ENCODE assay signal across 8 cellular contexts in the genomic region with DNA sequence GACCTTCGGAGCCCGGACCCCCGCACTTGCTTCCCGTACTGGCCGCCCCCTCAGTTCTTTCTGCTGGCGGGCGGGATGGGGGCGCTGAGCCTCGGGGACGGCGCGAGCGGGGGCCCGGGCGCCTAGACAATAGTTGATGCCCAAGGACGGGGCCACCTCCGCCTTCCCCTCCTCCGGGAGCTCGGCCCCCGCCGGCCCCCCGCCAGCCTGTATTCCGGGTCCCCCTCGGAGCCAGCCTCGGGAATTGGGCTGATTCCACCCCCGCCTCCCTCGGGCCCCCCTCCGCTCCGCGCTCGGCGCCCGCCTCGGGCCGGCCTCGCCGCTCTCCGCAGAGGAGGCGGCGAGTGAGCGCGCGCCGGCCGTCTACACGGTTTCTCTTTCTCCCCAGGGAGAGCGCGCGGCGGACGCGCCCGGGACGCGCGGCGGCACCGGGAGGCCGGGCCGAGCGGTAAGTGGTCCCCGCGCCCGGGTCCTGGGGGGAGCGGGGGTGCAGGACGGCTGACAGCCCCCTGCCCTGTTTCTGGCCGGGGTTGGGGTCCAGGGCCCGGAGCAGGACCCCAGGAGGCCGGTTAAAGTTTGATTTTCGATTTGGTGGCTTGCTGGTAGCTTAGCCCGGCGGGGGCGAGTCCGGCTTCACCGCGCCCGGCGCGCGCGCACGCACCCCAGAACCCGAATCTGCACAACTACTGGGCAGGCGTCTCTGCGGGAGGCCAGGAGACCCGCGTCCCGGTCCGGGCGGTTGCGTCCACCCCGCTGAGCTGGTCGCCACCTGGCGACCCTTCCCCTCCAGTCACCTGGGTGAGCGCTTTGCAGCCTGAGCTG. TPM values are rescaled to one million over a fixed set of nuclear protein-coding genes. Genes with fewer than 3 reads are reported as not detected.
DNase-seq lines count a peak whose midpoint lies in the region; ATAC-seq lines count a peak whose summit lies in the region.

No MANE protein-coding gene starts in this region.

- H3K9me3 ChIP-seq in esophagus (ENCODE audit: control insufficient read depth in 2 of 2, insufficient read depth in 1 of 2, low read depth in 1 of 2, low read length in 1 of 2) (no peaks in the 10 kb centered on the region), muscle layer of colon (ENCODE audit: low read length) (no peaks in the 10 kb centered on the region)

- H3K36me3 Mint-ChIP-seq in activated T-cell treated with anti-CD3 and anti-CD28 coated beads, Interleukin-2, amount 50 U/mL, for 4 hours (ENCODE audit: insufficient read depth), result no peaks in the 10 kb centered on the region

- H3K9ac ChIP-seq in muscle layer of colon (ENCODE audit: low read length), result peak overlapping the region; percentile 83

- peaks cover 0 to 3% of the 10 kb centered on the region in 2 donors for H3K4me1 ChIP-seq in esophagus (ENCODE audit: control insufficient read depth in 2 of 2, insufficient read depth in 2 of 2, low read length in 1 of 2)
- H3K4me1 ChIP-seq in muscle layer of colon (ENCODE audit: insufficient read depth, low read length), result peaks cover 33% of the 10 kb centered on the region

- H3K4me1 Mint-ChIP-seq in activated T-cell treated with anti-CD3 and anti-CD28 coated beads, Interleukin-2, amount 50 U/mL, for 4 hours (ENCODE audit: low read depth), result peaks cover 50% of the 10 kb centered on the region

- no peaks in the 10 kb centered on the region for H3K36me3 ChIP-seq in esophagus (ENCODE audit: control insufficient read depth in 2 of 2, insufficient read depth in 2 of 2, low read length in 1 of 2)
- no peaks in the 10 kb centered on the region for H3K36me3 ChIP-seq in muscle layer of colon (ENCODE audit: insufficient read depth, low read length)

- H3K27me3 ChIP-seq in esophagus (ENCODE audit: control insufficient read depth in 1 of 2, insufficient read depth in 2 of 2, low read length in 2 of 2), result no peaks in the 10 kb centered on the region
- no peaks in the 10 kb centered on the region for H3K27me3 ChIP-seq in muscle layer of colon (ENCODE audit: control insufficient read depth in 1 of 2, insufficient read depth in 2 of 2, low read length in 2 of 2)

- H3K4me3 ChIP-seq in esophagus (ENCODE audit: low read depth in 1 of 2, low read length in 2 of 2) (peak overlapping the region; percentile 77 to 96), muscle layer of colon (ENCODE audit: low read depth in 1 of 2, low read length in 2 of 2) (peak overlapping the region; percentile 89 to 92)

- no peaks in the 10 kb centered on the region for H3K27me3 Mint-ChIP-seq in activated T-cell treated with anti-CD3 and anti-CD28 coated beads, Interleukin-2, amount 50 U/mL, for 4 hours (ENCODE audit: low read depth)

- H3K27ac ChIP-seq in esophagus (ENCODE audit: low read depth in 2 of 2, low read length in 1 of 2) (peak overlapping the region; percentile 98 to 100), muscle layer of colon (ENCODE audit: low read depth, low read length) (peak overlapping the region; percentile 97)

- ATAC-seq in HG02798 (IDR thresholded peaks at IDR 0.05; ENCODE audit: poor library complexity, unreplicated experiment), result peak; percentile 36
- peak; percentile 55 to 58 for ATAC-seq in activated T-cell treated with anti-CD3 and anti-CD28 coated beads, Interleukin-2, amount 50 U/mL, for 4 hours

- peak; percentile 17 for DNase-seq in NCI-H1694 treated with DMSO at 0.1 percent for 48 hours (lab: John Stamatoyannopoulos, UW)
- no peak for DNase-seq in NCI-H1694 (lab: John Stamatoyannopoulos, UW)
- DNase-seq in NCI-H526 treated with DMSO at 0.1 percent for 48 hours (lab: John Stamatoyannopoulos, UW), result peak; percentile 5
- peak; percentile 50 for DNase-seq in activated T-cell treated with anti-CD3 and anti-CD28 coated beads, Interleukin-2, amount 50 U/mL, for 4 hours
- peak; percentile 24 to 58 for DNase-seq in stimulated activated CD8-positive, alpha-beta memory T cell treated with anti-CD3 and anti-CD28 coated beads, Interleukin-7, amount 100 ng/mL, for 4 hours (ENCODE audit: low read depth in 2 of 2)

- H3K9me3 Mint-ChIP-seq in activated T-cell treated with anti-CD3 and anti-CD28 coated beads, Interleukin-2, amount 50 U/mL, for 4 hours, result no peaks in the 10 kb centered on the region

- WGBS in esophagus, 2 donors, result 0 to 1% methylated on average over 74 to 95 of the region's 95 CpGs

- H3K4me3 Mint-ChIP-seq in activated T-cell treated with anti-CD3 and anti-CD28 coated beads, Interleukin-2, amount 50 U/mL, for 4 hours, result peak overlapping the region; percentile 89

RNA-seq across cellular contexts. Expression of a gene that starts 0.7 kb away (rescaled TPM):
- 10 to 100 TPM; 42.4 to 48.1 (median 45.1) TPM for total RNA-seq in activated T-cell treated with anti-CD3 and anti-CD28 coated beads, Interleukin-2, amount 50 U/mL, for 4 hours
- polyA plus RNA-seq in esophagus, result 10 to 100 TPM; 17.7 to 21.4 TPM
